Comparison of ENCODE assay signal across 7 cellular contexts in the genomic region with DNA sequence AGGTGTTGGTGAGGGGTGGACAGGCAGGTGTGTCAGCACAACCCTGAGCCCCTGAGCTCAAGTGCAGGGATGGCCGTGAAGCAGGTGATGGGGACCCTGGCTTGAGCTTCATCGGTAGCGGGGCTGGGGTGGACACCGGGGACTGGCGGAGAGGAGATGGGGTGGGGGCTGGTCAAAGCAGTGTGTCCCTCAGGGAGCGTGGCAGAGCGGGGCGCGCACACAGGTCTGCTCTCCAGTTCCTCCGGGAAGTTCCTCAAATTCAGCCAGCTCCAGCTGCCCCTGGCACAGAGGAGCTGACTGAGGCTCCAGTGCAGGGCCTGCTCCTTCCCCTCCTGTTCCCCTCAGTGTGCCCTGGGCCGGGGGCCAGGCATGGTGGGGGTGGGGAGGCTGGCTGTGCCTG. TPM values are rescaled to one million over a fixed set of nuclear protein-coding genes. Genes with fewer than 3 reads are reported as not detected.
"Had no signal": no experiment of that assay in that cellular context is flagged by ENCODE, and none has a peak within 500 bp of the region (broad histone marks: within the 10 kb centered on the region; RNA-seq: fewer than 3 reads in every experiment).

No MANE protein-coding gene starts in this region.

RNA-seq across cellular contexts. Expression of gene RIMBP3B, which starts 19.7 kb away (rescaled TPM):
- total RNA-seq: dermis microvascular lymphatic vessel endothelial cell, esophagus mucosa, esophagus squamous epithelium, gastrocnemius medialis, left colon, left ventricle myocardium inferior had no signal
- polyA plus RNA-seq: keratinocyte had no signal
